ENCODE assay signal across 19 cellular contexts in genomic region chr3:182349951-182350350, GRCh38.
A peak's percentile ranks its signal among the peaks of the same experiment; 100 is the strongest.
DNase-seq lines count a peak whose midpoint lies in the region.
"Had no signal": no experiment of that assay in that cellular context is flagged by ENCODE, and none has a peak within 500 bp of the region (broad histone marks: within the 10 kb centered on the region; RNA-seq: fewer than 3 reads in every experiment).

No MANE protein-coding gene starts in this region.

- no peaks in the 10 kb centered on the region for H3K36me3 ChIP-seq in BLaER1 treated with 17β-estradiol and CSF1 and Interleukin-3, amounts not matched to agents 10 nM and 100 nM
- H3K36me3 ChIP-seq: SJSA1 had no signal

- DNase-seq in M059J (ENCODE audit: low read depth) (peak; percentile 41), SHP77 treated with DMSO at 0.1 percent for 48 hours (lab: John Stamatoyannopoulos, UW) (peak; percentile 55), renal cortical epithelial cell (ENCODE audit: low read depth) (peak; percentile 60), T1000 (lab: John Stamatoyannopoulos, UW) (no peak), GM03348 (ENCODE audit: low spot score) (no peak), NCI-H524 treated with DMSO at 0.1 percent for 48 hours (lab: John Stamatoyannopoulos, UW) (no peak)
- DNase-seq: AML-193; Caco-2; CD8-positive, alpha-beta T cell; GOT3; HCEC 1CT; NCI-H2029; NCI-H524; T-cell had no signal

- H3K27ac ChIP-seq in BLaER1 treated with 17β-estradiol and CSF1 and Interleukin-3, amounts not matched to agents 10 nM and 100 nM = peak overlapping the region in 2 of 11 experiments; percentile 0 to 42; a peak in 2 of 22 replicates
- H3K27ac ChIP-seq: A549, C4-2B, SJSA1 had no signal

- H3K9ac ChIP-seq in BLaER1 treated with 17β-estradiol and CSF1 and Interleukin-3, amounts not matched to agents 10 nM and 100 nM = no peak overlapping the region

- no peaks in the 10 kb centered on the region for H4K20me1 ChIP-seq in BLaER1 treated with 17β-estradiol and CSF1 and Interleukin-3, amounts not matched to agents 10 nM and 100 nM

- no peaks in the 10 kb centered on the region for H3K27me3 ChIP-seq in BLaER1 treated with 17β-estradiol and CSF1 and Interleukin-3, amounts not matched to agents 10 nM and 100 nM
- H3K27me3 ChIP-seq: SJSA1 had no signal

- no peak overlapping the region for H3K4me3 ChIP-seq in BLaER1 treated with 17β-estradiol and CSF1 and Interleukin-3, amounts not matched to agents 10 nM and 100 nM
- H3K4me3 ChIP-seq: A549, GM12878, SJSA1 had no signal

- peaks cover 5 to 21% (median 17%) of the 10 kb centered on the region in 10 experiments; a peak in 18 of 20 replicates for H3K4me1 ChIP-seq in BLaER1 treated with 17β-estradiol and CSF1 and Interleukin-3, amounts not matched to agents 10 nM and 100 nM
- H3K4me1 ChIP-seq: A549, Caco-2 had no signal

- peaks cover 0 to 5% (median 3%) of the 10 kb centered on the region in 11 experiments; a peak in 9 of 22 replicates for H3K9me3 ChIP-seq in BLaER1 treated with 17β-estradiol and CSF1 and Interleukin-3, amounts not matched to agents 10 nM and 100 nM (replicated peaks in 1 of 11)
- H3K9me3 ChIP-seq: A549, Caco-2, SJSA1 had no signal

- H3K4me2 ChIP-seq in BLaER1 treated with 17β-estradiol and CSF1 and Interleukin-3, amounts not matched to agents 10 nM and 100 nM = peak overlapping the region in 10 of 11 experiments; percentile 14 to 69 (median 64); a peak in 21 of 22 replicates
- H3K4me2 ChIP-seq: A549 had no signal

Comparison
In these comparisons a context has a peak if more than half of its experiments do, and no peak if none do; other contexts are left out.
1. DNase-seq: peak in M059J (single experiment), SHP77 treated with DMSO at 0.1 percent for 48 hours (single experiment) and renal cortical epithelial cell (single experiment); none in T1000 (single experiment), GM03348 (single experiment) and NCI-H524 treated with DMSO at 0.1 percent for 48 hours (single experiment).